ENCODE assay signal across 2 cellular contexts in the genomic region with DNA sequence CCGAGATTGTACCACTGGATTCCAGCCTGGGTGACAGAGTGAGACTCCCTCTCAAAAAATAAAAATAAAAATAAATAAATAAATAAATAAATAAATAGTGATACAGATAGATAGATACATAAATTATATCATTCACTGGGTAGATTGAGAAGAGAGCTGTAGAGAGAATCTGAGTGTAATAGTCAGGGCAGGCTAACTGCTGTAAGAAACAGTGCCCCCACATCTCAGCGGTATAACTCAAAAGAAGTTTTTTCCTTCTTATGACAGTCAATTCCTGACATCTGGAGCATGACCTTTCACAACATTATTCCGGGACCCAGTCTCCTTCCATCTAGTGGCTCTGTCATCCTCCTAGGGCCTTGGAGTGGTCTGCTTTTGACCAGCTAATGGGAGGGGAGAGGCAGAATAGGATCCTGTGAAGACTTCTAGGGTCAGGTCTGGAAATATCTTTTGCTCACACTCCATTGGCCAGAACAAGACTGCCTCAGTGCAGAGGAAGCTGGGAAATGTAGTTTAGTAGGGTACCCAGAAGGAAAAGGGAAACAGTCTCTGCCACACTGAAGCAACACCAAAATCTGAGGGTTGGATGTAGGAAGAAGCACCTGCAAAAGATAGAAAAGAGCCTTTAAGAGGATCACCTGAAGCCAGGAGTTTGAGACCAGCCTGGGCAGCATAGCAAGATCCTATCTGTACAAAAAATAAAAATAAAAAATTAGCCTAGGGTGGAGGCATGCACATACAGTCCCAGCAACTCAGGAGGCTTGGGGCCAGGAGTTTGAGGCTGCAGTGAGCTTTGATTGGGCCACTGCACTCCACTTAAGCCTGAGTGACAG.
TF ChIP-seq lines count a peak whose summit lies in the region.

No MANE protein-coding gene starts in this region.

TF ChIP-seq in WTC11, 78 proteins besides CTCF, POLR2A, EP300 and RAD21 (continued from another document):
- TF ChIP-seq NFYB (CRISPR knock-in tag; conservative IDR thresholded peaks at IDR 0.05; ENCODE audit: low read depth) (no peak), GTF2I (CRISPR knock-in tag; conservative IDR thresholded peaks at IDR 0.05) (no peak), EMX1 (CRISPR knock-in tag; IDR thresholded peaks at IDR 0.05) (no peak)
- TF ChIP-seq, protein P1, sequence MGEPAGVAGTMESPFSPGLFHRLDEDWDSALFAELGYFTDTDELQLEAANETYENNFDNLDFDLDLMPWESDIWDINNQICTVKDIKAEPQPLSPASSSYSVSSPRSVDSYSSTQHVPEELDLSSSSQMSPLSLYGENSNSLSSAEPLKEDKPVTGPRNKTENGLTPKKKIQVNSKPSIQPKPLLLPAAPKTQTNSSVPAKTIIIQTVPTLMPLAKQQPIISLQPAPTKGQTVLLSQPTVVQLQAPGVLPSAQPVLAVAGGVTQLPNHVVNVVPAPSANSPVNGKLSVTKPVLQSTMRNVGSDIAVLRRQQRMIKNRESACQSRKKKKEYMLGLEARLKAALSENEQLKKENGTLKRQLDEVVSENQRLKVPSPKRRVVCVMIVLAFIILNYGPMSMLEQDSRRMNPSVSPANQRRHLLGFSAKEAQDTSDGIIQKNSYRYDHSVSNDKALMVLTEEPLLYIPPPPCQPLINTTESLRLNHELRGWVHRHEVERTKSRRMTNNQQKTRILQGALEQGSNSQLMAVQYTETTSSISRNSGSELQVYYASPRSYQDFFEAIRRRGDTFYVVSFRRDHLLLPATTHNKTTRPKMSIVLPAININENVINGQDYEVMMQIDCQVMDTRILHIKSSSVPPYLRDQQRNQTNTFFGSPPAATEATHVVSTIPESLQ (CRISPR knock-in tag; IDR thresholded peaks at IDR 0.05): no peak

TF ChIP-seq in HepG2, 621 proteins besides CTCF, POLR2A, EP300 and RAD21 (continued from another document and continues in another):
- TF ChIP-seq, protein P2, sequence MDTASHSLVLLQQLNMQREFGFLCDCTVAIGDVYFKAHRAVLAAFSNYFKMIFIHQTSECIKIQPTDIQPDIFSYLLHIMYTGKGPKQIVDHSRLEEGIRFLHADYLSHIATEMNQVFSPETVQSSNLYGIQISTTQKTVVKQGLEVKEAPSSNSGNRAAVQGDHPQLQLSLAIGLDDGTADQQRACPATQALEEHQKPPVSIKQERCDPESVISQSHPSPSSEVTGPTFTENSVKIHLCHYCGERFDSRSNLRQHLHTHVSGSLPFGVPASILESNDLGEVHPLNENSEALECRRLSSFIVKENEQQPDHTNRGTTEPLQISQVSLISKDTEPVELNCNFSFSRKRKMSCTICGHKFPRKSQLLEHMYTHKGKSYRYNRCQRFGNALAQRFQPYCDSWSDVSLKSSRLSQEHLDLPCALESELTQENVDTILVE (CRISPR knock-in tag; IDR thresholded peaks at IDR 0.05): 0 out of 2 replicates have a peak, but pooled peaks have one; percentile 30
- TF ChIP-seq, protein P3, sequence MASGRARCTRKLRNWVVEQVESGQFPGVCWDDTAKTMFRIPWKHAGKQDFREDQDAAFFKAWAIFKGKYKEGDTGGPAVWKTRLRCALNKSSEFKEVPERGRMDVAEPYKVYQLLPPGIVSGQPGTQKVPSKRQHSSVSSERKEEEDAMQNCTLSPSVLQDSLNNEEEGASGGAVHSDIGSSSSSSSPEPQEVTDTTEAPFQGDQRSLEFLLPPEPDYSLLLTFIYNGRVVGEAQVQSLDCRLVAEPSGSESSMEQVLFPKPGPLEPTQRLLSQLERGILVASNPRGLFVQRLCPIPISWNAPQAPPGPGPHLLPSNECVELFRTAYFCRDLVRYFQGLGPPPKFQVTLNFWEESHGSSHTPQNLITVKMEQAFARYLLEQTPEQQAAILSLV (CRISPR knock-in tag; IDR thresholded peaks at IDR 0.05; ENCODE audit: borderline replicate concordance): no peak
- TF ChIP-seq NFRKB (IDR thresholded peaks at IDR 0.05) (no peak), TGIF2 (CRISPR knock-in tag; IDR thresholded peaks at IDR 0.05) (0 out of 2 replicates have a peak, but pooled peaks have one; percentile 28), IRX3 (CRISPR knock-in tag; IDR thresholded peaks at IDR 0.05; ENCODE audit: borderline replicate concordance, low read depth) (no peak), CREM (IDR thresholded peaks at IDR 0.05) (peak; percentile 29; the same call in 1 of the 2 replicates), CREM (CRISPR knock-in tag; IDR thresholded peaks at IDR 0.05) (no peak), SP2 (CRISPR knock-in tag; IDR thresholded peaks at IDR 0.05) (no peak), FOXK1 (CRISPR knock-in tag; IDR thresholded peaks at IDR 0.05; ENCODE audit: borderline replicate concordance, low read depth) (peak; percentile 49; the same call in 1 of the 2 replicates), ZSCAN22 (CRISPR knock-in tag; IDR thresholded peaks at IDR 0.05) (no peak), RFX5 (IDR thresholded peaks at IDR 0.05; ENCODE audit: low read depth, low read length) (no peak), SP4 (CRISPR knock-in tag; IDR thresholded peaks at IDR 0.05) (no peak), PHF8 (CRISPR knock-in tag; IDR thresholded peaks at IDR 0.05) (no peak), SMAD9 (CRISPR knock-in tag; IDR thresholded peaks at IDR 0.05) (no peak), ZZZ3 (CRISPR knock-in tag; IDR thresholded peaks at IDR 0.05; ENCODE audit: borderline replicate concordance) (no peak), ZNF569 (CRISPR knock-in tag; IDR thresholded peaks at IDR 0.05; ENCODE audit: borderline replicate concordance) (no peak), HNF4A (CRISPR knock-in tag; IDR thresholded peaks at IDR 0.05) (no peak), ZFP82 (CRISPR knock-in tag; IDR thresholded peaks at IDR 0.05; ENCODE audit: borderline replicate concordance) (no peak), SAFB2 (CRISPR knock-in tag; IDR thresholded peaks at IDR 0.05; ENCODE audit: borderline replicate concordance, low read depth) (no peak), CBX1 (IDR thresholded peaks at IDR 0.05; ENCODE audit: low read depth) (no peak)
- TF ChIP-seq, protein P4, sequence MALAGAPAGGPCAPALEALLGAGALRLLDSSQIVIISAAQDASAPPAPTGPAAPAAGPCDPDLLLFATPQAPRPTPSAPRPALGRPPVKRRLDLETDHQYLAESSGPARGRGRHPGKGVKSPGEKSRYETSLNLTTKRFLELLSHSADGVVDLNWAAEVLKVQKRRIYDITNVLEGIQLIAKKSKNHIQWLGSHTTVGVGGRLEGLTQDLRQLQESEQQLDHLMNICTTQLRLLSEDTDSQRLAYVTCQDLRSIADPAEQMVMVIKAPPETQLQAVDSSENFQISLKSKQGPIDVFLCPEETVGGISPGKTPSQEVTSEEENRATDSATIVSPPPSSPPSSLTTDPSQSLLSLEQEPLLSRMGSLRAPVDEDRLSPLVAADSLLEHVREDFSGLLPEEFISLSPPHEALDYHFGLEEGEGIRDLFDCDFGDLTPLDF (CRISPR knock-in tag; IDR thresholded peaks at IDR 0.05): no peak
- TF ChIP-seq, protein P5, sequence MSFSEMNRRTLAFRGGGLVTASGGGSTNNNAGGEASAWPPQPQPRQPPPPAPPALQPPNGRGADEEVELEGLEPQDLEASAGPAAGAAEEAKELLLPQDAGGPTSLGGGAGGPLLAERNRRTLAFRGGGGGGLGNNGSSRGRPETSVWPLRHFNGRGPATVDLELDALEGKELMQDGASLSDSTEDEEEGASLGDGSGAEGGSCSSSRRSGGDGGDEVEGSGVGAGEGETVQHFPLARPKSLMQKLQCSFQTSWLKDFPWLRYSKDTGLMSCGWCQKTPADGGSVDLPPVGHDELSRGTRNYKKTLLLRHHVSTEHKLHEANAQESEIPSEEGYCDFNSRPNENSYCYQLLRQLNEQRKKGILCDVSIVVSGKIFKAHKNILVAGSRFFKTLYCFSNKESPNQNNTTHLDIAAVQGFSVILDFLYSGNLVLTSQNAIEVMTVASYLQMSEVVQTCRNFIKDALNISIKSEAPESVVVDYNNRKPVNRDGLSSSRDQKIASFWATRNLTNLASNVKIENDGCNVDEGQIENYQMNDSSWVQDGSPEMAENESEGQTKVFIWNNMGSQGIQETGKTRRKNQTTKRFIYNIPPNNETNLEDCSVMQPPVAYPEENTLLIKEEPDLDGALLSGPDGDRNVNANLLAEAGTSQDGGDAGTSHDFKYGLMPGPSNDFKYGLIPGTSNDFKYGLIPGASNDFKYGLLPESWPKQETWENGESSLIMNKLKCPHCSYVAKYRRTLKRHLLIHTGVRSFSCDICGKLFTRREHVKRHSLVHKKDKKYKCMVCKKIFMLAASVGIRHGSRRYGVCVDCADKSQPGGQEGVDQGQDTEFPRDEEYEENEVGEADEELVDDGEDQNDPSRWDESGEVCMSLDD (CRISPR knock-in tag; IDR thresholded peaks at IDR 0.05; ENCODE audit: borderline replicate concordance): no peak
- TF ChIP-seq, protein P6, sequence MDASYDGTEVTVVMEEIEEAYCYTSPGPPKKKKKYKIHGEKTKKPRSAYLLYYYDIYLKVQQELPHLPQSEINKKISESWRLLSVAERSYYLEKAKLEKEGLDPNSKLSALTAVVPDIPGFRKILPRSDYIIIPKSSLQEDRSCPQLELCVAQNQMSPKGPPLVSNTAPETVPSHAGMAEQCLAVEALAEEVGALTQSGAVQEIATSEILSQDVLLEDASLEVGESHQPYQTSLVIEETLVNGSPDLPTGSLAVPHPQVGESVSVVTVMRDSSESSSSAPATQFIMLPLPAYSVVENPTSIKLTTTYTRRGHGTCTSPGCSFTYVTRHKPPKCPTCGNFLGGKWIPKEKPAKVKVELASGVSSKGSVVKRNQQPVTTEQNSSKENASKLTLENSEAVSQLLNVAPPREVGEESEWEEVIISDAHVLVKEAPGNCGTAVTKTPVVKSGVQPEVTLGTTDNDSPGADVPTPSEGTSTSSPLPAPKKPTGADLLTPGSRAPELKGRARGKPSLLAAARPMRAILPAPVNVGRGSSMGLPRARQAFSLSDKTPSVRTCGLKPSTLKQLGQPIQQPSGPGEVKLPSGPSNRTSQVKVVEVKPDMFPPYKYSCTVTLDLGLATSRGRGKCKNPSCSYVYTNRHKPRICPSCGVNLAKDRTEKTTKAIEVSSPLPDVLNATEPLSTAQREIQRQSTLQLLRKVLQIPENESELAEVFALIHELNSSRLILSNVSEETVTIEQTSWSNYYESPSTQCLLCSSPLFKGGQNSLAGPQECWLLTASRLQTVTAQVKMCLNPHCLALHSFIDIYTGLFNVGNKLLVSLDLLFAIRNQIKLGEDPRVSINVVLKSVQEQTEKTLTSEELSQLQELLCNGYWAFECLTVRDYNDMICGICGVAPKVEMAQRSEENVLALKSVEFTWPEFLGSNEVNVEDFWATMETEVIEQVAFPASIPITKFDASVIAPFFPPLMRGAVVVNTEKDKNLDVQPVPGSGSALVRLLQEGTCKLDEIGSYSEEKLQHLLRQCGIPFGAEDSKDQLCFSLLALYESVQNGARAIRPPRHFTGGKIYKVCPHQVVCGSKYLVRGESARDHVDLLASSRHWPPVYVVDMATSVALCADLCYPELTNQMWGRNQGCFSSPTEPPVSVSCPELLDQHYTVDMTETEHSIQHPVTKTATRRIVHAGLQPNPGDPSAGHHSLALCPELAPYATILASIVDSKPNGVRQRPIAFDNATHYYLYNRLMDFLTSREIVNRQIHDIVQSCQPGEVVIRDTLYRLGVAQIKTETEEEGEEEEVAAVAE (CRISPR knock-in tag; IDR thresholded peaks at IDR 0.05; ENCODE audit: borderline replicate concordance): peak; percentile 91
- TF ChIP-seq, protein P7, sequence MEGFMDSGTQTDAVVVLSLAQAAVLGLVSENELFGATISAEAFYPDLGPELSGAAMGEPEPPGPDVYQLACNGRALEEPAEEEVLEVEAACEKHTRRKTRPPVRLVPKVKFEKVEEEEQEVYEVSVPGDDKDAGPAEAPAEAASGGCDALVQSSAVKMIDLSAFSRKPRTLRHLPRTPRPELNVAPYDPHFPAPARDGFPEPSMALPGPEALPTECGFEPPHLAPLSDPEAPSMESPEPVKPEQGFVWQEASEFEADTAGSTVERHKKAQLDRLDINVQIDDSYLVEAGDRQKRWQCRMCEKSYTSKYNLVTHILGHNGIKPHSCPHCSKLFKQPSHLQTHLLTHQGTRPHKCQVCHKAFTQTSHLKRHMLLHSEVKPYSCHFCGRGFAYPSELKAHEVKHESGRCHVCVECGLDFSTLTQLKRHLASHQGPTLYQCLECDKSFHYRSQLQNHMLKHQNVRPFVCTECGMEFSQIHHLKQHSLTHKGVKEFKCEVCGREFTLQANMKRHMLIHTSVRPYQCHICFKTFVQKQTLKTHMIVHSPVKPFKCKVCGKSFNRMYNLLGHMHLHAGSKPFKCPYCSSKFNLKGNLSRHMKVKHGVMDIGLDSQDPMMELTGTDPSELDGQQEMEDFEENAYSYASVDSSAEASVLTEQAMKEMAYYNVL (CRISPR knock-in tag; IDR thresholded peaks at IDR 0.05; ENCODE audit: borderline replicate concordance): no peak
- TF ChIP-seq, protein P8, sequence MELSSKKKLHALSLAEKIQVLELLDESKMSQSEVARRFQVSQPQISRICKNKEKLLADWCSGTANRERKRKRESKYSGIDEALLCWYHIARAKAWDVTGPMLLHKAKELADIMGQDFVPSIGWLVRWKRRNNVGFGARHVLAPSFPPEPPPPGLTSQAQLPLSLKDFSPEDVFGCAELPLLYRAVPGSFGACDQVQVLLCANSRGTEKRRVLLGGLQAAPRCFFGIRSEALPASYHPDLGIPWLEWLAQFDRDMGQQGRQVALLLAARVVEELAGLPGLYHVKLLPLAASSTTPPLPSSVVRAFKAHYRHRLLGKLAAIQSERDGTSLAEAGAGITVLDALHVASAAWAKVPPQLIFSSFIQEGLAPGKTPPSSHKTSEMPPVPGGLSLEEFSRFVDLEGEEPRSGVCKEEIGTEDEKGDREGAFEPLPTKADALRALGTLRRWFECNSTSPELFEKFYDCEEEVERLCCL (CRISPR knock-in tag; IDR thresholded peaks at IDR 0.05; ENCODE audit: borderline replicate concordance): no peak
- TF ChIP-seq, protein P9, sequence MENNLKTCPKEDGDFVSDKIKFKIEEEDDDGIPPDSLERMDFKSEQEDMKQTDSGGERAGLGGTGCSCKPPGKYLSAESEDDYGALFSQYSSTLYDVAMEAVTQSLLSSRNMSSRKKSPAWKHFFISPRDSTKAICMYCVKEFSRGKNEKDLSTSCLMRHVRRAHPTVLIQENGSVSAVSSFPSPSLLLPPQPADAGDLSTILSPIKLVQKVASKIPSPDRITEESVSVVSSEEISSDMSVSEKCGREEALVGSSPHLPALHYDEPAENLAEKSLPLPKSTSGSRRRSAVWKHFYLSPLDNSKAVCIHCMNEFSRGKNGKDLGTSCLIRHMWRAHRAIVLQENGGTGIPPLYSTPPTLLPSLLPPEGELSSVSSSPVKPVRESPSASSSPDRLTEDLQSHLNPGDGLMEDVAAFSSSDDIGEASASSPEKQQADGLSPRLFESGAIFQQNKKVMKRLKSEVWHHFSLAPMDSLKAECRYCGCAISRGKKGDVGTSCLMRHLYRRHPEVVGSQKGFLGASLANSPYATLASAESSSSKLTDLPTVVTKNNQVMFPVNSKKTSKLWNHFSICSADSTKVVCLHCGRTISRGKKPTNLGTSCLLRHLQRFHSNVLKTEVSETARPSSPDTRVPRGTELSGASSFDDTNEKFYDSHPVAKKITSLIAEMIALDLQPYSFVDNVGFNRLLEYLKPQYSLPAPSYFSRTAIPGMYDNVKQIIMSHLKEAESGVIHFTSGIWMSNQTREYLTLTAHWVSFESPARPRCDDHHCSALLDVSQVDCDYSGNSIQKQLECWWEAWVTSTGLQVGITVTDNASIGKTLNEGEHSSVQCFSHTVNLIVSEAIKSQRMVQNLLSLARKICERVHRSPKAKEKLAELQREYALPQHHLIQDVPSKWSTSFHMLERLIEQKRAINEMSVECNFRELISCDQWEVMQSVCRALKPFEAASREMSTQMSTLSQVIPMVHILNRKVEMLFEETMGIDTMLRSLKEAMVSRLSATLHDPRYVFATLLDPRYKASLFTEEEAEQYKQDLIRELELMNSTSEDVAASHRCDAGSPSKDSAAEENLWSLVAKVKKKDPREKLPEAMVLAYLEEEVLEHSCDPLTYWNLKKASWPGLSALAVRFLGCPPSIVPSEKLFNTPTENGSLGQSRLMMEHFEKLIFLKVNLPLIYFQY (CRISPR knock-in tag; IDR thresholded peaks at IDR 0.05; ENCODE audit: borderline replicate concordance): no peak
